ENCODE assay signal across 1 cellular context in the genomic region with DNA sequence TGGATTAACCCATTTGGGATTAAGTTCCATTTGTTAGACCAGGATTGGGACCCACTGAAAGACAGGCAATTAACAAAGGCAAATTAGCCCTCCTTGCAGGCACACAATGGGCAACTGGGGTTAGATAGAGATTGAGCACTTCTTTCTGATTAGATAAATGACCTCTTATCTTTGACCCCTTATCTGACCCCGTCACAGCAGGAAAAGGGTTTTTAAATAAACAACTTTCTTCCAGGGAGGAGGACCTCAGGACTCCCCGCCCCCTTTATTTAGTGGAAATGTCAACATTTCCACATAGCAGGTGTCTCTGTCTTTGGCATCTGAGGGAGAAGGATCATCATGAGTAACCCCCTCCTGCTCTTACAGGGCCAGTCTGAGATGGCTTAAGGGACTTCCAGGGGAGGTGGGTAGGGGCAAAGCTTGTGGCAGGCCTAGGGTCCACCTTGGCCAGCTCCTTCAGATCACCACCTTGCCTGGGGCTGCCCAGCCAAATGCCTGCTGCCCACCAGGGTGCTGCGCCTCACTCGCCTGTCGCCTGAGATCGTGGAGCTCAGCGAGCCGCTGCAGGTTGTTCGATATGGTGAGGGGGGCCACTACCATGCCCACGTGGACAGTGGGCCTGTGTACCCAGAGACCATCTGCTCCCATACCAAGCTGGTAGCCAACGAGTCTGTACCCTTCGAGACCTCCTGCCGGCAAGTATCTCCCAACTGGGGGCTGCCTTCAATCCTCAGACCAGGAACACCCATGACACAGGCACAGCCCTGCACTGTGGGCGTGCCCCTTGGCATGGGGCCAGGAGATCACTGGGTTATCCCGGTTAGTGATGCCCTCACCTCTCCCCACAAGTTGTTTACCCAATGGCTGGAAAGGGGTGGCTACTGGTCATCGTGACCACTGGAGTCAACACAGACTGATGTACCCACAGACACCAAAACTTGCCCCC.
TF ChIP-seq lines count a peak whose summit lies in the region.

No MANE protein-coding gene starts in this region.

TF ChIP-seq in Ishikawa, 13 proteins besides CTCF, POLR2A, EP300 and RAD21 (continued from another document):
- no peak for TF ChIP-seq ZBTB7A (IDR thresholded peaks at IDR 0.05; ENCODE audit: low read depth)
